Comparison of ENCODE assay signal across 17 cellular contexts in the genomic region with DNA sequence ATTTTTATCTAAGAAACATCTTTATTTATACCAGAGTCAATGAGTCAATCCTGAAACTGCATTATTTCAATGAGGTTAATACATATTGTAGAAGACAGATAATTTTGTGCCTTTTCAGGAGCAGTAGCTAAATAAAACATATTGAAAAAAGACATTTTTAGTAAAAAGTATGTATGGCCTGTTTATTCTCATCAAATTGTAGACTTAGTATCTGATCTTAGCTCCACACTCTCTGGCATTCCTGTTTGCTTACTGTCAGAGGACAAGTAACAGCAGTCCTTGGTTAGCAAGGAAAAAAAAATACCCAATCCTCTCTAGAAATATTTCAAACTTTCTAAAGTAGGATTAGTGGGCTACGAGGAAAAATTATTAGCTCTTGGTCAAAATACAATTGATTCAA. TPM values are rescaled to one million over a fixed set of nuclear protein-coding genes. Genes with fewer than 3 reads are reported as not detected.
"Had no signal": no experiment of that assay in that cellular context is flagged by ENCODE, and none has a peak within 500 bp of the region (broad histone marks: within the 10 kb centered on the region; RNA-seq: fewer than 3 reads in every experiment).

No MANE protein-coding gene starts in this region.

- H3K9me3 ChIP-seq: adrenal gland, gastrocnemius medialis, tibial artery had no signal

- H3K36me3 ChIP-seq: adrenal gland, gastrocnemius medialis, tibial artery had no signal

- H3K27ac Mint-ChIP-seq: activated naive CD4-positive, alpha-beta T cell treated with anti-CD3 and anti-CD28 coated beads, Interleukin-2, amount 50 U/mL, for 24 hours; endodermal cell; immature natural killer cell; progenitor cell of endocrine pancreas had no signal

- H3K9me3 Mint-ChIP-seq: endodermal cell had no signal

- H3K4me1 Mint-ChIP-seq: activated naive CD4-positive, alpha-beta T cell treated with anti-CD3 and anti-CD28 coated beads, Interleukin-2, amount 50 U/mL, for 24 hours; immature natural killer cell had no signal

- H3K27me3 Mint-ChIP-seq: progenitor cell of endocrine pancreas had no signal

- H3K4me3 Mint-ChIP-seq: activated naive CD4-positive, alpha-beta T cell treated with anti-CD3 and anti-CD28 coated beads, Interleukin-2, amount 50 U/mL, for 24 hours; endodermal cell had no signal

- H3K4me1 ChIP-seq: adrenal gland, gastrocnemius medialis had no signal

- H3K36me3 Mint-ChIP-seq: activated naive CD4-positive, alpha-beta T cell treated with anti-CD3 and anti-CD28 coated beads, Interleukin-2, amount 50 U/mL, for 24 hours; immature natural killer cell had no signal

- ATAC-seq: gastrocnemius medialis; stimulated activated naive CD8-positive, alpha-beta T cell treated with anti-CD3 and anti-CD28 coated beads, Interleukin-15, Interleukin-2, amounts not matched to agents 100 U/mL and 50 U/mL, for 24 hours had no signal

- H3K4me3 ChIP-seq: adrenal gland, gastrocnemius medialis, lung, tibial artery had no signal

- DNase-seq: activated CD4-positive, alpha-beta T cell treated with anti-CD3 and anti-CD28 coated beads, Interleukin-2, amount 50 U/mL, for 4 hours; activated gamma-delta T cell; adrenal gland; endodermal cell; gastrocnemius medialis; head of caudate nucleus; immature natural killer cell; stimulated activated naive CD8-positive, alpha-beta T cell treated with anti-CD3 and anti-CD28 coated beads, Interleukin-15, Interleukin-2, amounts not matched to agents 100 U/mL and 50 U/mL, for 24 hours; substantia nigra; tibial artery had no signal

- H3K27me3 ChIP-seq: adrenal gland, gastrocnemius medialis, tibial artery had no signal

- H3K27ac ChIP-seq: adrenal gland, epithelial cell of prostate had no signal

RNA-seq across cellular contexts. Expression of gene GUCY1A1, which starts 50.5 kb away (rescaled TPM):
- total RNA-seq: myocyte; osteoblast; T-helper 2 cell treated with Interferon-gamma antibody and Interleukin-4, amounts not matched to agents 100 ng/mL and 5 ng/mL, for 36 hours had no signal
